1 cellular context compared by ENCODE assay signal in genomic region chr4:2417765-2418651, GRCh38.
A peak's percentile ranks its signal among the peaks of the same experiment; 100 is the strongest.
TF ChIP-seq lines count a peak whose summit lies in the region.

Gene ZFYVE28 (minus strand): TSS chr4:2418645. CDS start chr4:2418323, 322 bp downstream.

TF ChIP-seq in K562, 482 proteins besides CTCF, POLR2A, EP300 and RAD21 (continued from another document):
- TF ChIP-seq NCOA6 (IDR thresholded peaks at IDR 0.05) (no peak), JUND (IDR thresholded peaks at IDR 0.05; ENCODE audit: borderline replicate concordance, low read depth, low read length) (no peak), JUND (tag; IDR thresholded peaks at IDR 0.05; ENCODE audit: borderline replicate concordance, low read depth, low read length) (no peak), C11orf30 (IDR thresholded peaks at IDR 0.05; ENCODE audit: low read depth) (no peak), GABPA (tag; conservative IDR thresholded peaks at IDR 0.05; ENCODE audit: low read depth) (no peak), ZNF3 (CRISPR knock-in tag; IDR thresholded peaks at IDR 0.05) (no peak), ZNF639 (CRISPR knock-in tag; conservative IDR thresholded peaks at IDR 0.05 in 1 of 2, IDR thresholded peaks at IDR 0.05 in 1 of 2) (peak in 1 of 2 experiments; percentile 6; a peak in 1 of 4 replicates), CBX3 (IDR thresholded peaks at IDR 0.05; ENCODE audit: borderline replicate concordance in 1 of 2, low read length in 2 of 2) (no peak), PREB (CRISPR knock-in tag; IDR thresholded peaks at IDR 0.05) (no peak), SIN3B (IDR thresholded peaks at IDR 0.05; ENCODE audit: low read depth) (peak; percentile 63; the same call in 1 of the 2 replicates), MECOM (CRISPR knock-in tag; IDR thresholded peaks at IDR 0.05) (no peak), NONO (IDR thresholded peaks at IDR 0.05; ENCODE audit: low read depth in 2 of 2, low read length in 1 of 2) (peak in 1 of 2 experiments; percentile 68; a peak in 2 of 4 replicates), PRDM10 (IDR thresholded peaks at IDR 0.05; ENCODE audit: partially characterized antibody) (no peak), NELFE (IDR thresholded peaks at IDR 0.05; ENCODE audit: insufficient read depth, insufficient read length) (no peak), RB1 (IDR thresholded peaks at IDR 0.05; ENCODE audit: low read depth) (peak; percentile 42)
